ENCODE assay signal across 15 cellular contexts in genomic region chr12:132075026-132075713, GRCh38.
DNase-seq lines count a peak whose midpoint lies in the region; ATAC-seq, FAIRE-seq and TF ChIP-seq lines count a peak whose summit lies in the region.
"Had no signal": no experiment of that assay in that cellular context is flagged by ENCODE, and none has a peak within 500 bp of the region (broad histone marks: within the 10 kb centered on the region; RNA-seq: fewer than 3 reads in every experiment).

No MANE protein-coding gene starts in this region.

- TF ChIP-seq EP300 in HepG2 (IDR thresholded peaks at IDR 0.05; ENCODE audit: low read depth in 2 of 2, low read length in 2 of 2) (no peak), HepG2 (CRISPR knock-in tag; IDR thresholded peaks at IDR 0.05; ENCODE audit: borderline replicate concordance) (no peak), upper lobe of left lung (IDR thresholded peaks at IDR 0.05) (no peak)

- intact Hi-C loops in HepG2 (cut with micrococcal nuclease; ENCODE audit: unreplicated experiment) (no loop called here), right lobe of liver (cut with DNase I) (no loop called here), adrenal gland (cut with DNase I) (no loop called here)

- H3K4me3 ChIP-seq in HepG2 (replicated peaks in 1 of 3; ENCODE audit: insufficient read depth in 1 of 3, low read depth in 2 of 3, low read length in 3 of 3) (no peak overlapping the region), right lobe of liver (no peak overlapping the region), SU-DHL-6 (ENCODE audit: insufficient read depth, low read length, poor library complexity, severe bottlenecking) (no peak overlapping the region), foreskin fibroblast (ENCODE audit: low read depth in 1 of 2, low read length in 2 of 2) (no peak overlapping the region), adrenal gland (no peak overlapping the region), upper lobe of left lung (no peak overlapping the region)
- H3K4me3 ChIP-seq: transverse colon had no signal

- H3K27ac ChIP-seq in HepG2 (ENCODE audit: extremely low read length, insufficient read depth, low read length) (no peak overlapping the region), right lobe of liver (no peak overlapping the region), SU-DHL-6 (ENCODE audit: low read depth, low read length) (no peak overlapping the region), adrenal gland (no peak overlapping the region), upper lobe of left lung (no peak overlapping the region)
- H3K27ac ChIP-seq: transverse colon had no signal

- no peaks in the 10 kb centered on the region for H3K9me2 ChIP-seq in SU-DHL-6 (replicated peaks; ENCODE audit: insufficient read depth, low read length)

- H3K36me3 ChIP-seq in HepG2 (replicated peaks in 1 of 2; ENCODE audit: control insufficient read depth in 1 of 2, insufficient read depth in 2 of 2, low read length in 2 of 2) (peaks cover 16 to 62% of the 10 kb centered on the region in 2 experiments), right lobe of liver (peaks cover 0 to 51% (median 7%) of the 10 kb centered on the region in 4 donors), SU-DHL-6 (ENCODE audit: low read length) (peaks cover 3% of the 10 kb centered on the region; the same call in 1 of the 2 replicates), adrenal gland (replicated peaks in 1 of 2) (peaks cover 0 to 59% of the 10 kb centered on the region in 2 donors), upper lobe of left lung (peaks cover 4 to 74% (median 49%) of the 10 kb centered on the region in 4 donors)

- H3K9me3 ChIP-seq in HepG2 (ENCODE audit: low read length) (no peaks in the 10 kb centered on the region), right lobe of liver (no peaks in the 10 kb centered on the region), SU-DHL-6 (ENCODE audit: insufficient read depth, low read length) (no peaks in the 10 kb centered on the region), adrenal gland (replicated peaks in 1 of 3) (no peaks in the 10 kb centered on the region), upper lobe of left lung (no peaks in the 10 kb centered on the region)
- H3K9me3 ChIP-seq: transverse colon had no signal

- WGBS in HepG2 (ENCODE audit: low lambda C conversion rate) = 85% methylated on average over 6 of the region's 15 CpGs
- WGBS in right lobe of liver (ENCODE audit: insufficient coverage, low coverage, low lambda C conversion rate, missing lambda C conversion rate) = 92% methylated on average over 11 of the region's 15 CpGs
- 82 to 91% (median 89%) methylated on average over 8 to 15 of the region's 15 CpGs for WGBS in adrenal gland, 4 donors
- 93 to 94% methylated on average over 9 to 15 of the region's 15 CpGs for WGBS in upper lobe of left lung, 2 donors

- DNase-seq in HepG2 (ENCODE audit: low spot score) (no peak), right lobe of liver (no peak), foreskin fibroblast (peak in 1 of 2 donors; percentile 19), adrenal gland (no peak), upper lobe of left lung (no peak)
- DNase-seq in activated naive CD4-positive, alpha-beta T cell (lab: John Stamatoyannopoulos, UW) = no peak
- DNase-seq: activated CD4-positive, alpha-beta T cell treated with anti-CD3 and anti-CD28 coated beads for 48 hours; DMS79 treated with DMSO at 0.1 percent for 48 hours; MV-4-11; T-helper 2 cell; transverse colon had no signal

- H3K79me2 ChIP-seq in HepG2 (ENCODE audit: insufficient read depth, low read length) (no peaks in the 10 kb centered on the region), SU-DHL-6 (ENCODE audit: insufficient read depth, low read length) (no peaks in the 10 kb centered on the region)

- H3K27me3 ChIP-seq in HepG2 (ENCODE audit: control insufficient read depth in 1 of 2, insufficient read depth in 2 of 2, low read length in 2 of 2) (no peaks in the 10 kb centered on the region), right lobe of liver (no peaks in the 10 kb centered on the region), SU-DHL-6 (ENCODE audit: low read length) (no peaks in the 10 kb centered on the region), adrenal gland (no peaks in the 10 kb centered on the region), upper lobe of left lung (no peaks in the 10 kb centered on the region)
- H3K27me3 ChIP-seq: transverse colon had no signal

- peak; percentile 14; the same call in 1 of the 2 replicates for TF ChIP-seq CTCF in HepG2 (CRISPR knock-in tag; IDR thresholded peaks at IDR 0.05)
- TF ChIP-seq CTCF in right lobe of liver (IDR thresholded peaks at IDR 0.05) = no peak
- peak; percentile 43 for TF ChIP-seq CTCF in SU-DHL-6 (IDR thresholded peaks at IDR 0.05; ENCODE audit: insufficient read depth, low read length, poor library complexity, severe bottlenecking)
- TF ChIP-seq CTCF in foreskin fibroblast (IDR thresholded peaks at IDR 0.05; ENCODE audit: low read depth, low read length) = peak; percentile 10
- TF ChIP-seq CTCF in adrenal gland (IDR thresholded peaks at IDR 0.05) = no peak
- TF ChIP-seq CTCF in upper lobe of left lung (IDR thresholded peaks at IDR 0.05) = no peak

- no TSS peak for BruUV-seq in HepG2 (replicated peaks; lab: Mats Ljungman, UMichigan)

- H3F3A ChIP-seq in SU-DHL-6 (ENCODE audit: insufficient read depth) = peaks cover 13% of the 10 kb centered on the region

- CTCF ChIA-PET in HepG2 (lab: Yijun Ruan, JAX; ENCODE audit: low intra/inter-chr PET ratio, low total read pairs) = no interaction called here

- TF ChIP-seq POLR2A in HepG2 (IDR thresholded peaks at IDR 0.05; ENCODE audit: insufficient read depth in 1 of 2, low read depth in 2 of 2, low read length in 2 of 2) = no peak
- no peak for TF ChIP-seq POLR2A in right lobe of liver (IDR thresholded peaks at IDR 0.05)
- TF ChIP-seq POLR2A in adrenal gland (IDR thresholded peaks at IDR 0.05) = no peak
- no peak for TF ChIP-seq POLR2A in upper lobe of left lung (IDR thresholded peaks at IDR 0.05)

- no peak for TF ChIP-seq RAD21 in HepG2 (CRISPR knock-in tag; IDR thresholded peaks at IDR 0.05)

- ATAC-seq in HepG2 (no peak), right lobe of liver (no peak), upper lobe of left lung (ENCODE audit: low FRiP score in 2 of 2) (no peak), GM21526 (IDR thresholded peaks at IDR 0.05; ENCODE audit: low FRiP score, unreplicated experiment) (no peak)

- no peaks in the 10 kb centered on the region for H4K20me1 ChIP-seq in HepG2 (ENCODE audit: insufficient read depth, low read length)
- no peaks in the 10 kb centered on the region for H4K20me1 ChIP-seq in SU-DHL-6 (ENCODE audit: low read depth, low read length)

- H3K4me1 ChIP-seq in HepG2 (ENCODE audit: insufficient read depth, low read length) (no peaks in the 10 kb centered on the region), right lobe of liver (no peaks in the 10 kb centered on the region), adrenal gland (replicated peaks in 1 of 2) (peaks cover 0 to 8% of the 10 kb centered on the region in 2 donors), upper lobe of left lung (no peaks in the 10 kb centered on the region)
- H3K4me1 ChIP-seq: transverse colon had no signal

- H3K9ac ChIP-seq in HepG2 (ENCODE audit: insufficient read depth, low read depth, low read length) = no peak overlapping the region
- H3K9ac ChIP-seq in SU-DHL-6 (ENCODE audit: low read length) = no peak overlapping the region

- no peak overlapping the region for H3K4me2 ChIP-seq in HepG2 (ENCODE audit: low read depth, low read length)
- no peak overlapping the region for H3K4me2 ChIP-seq in SU-DHL-6 (ENCODE audit: low read depth, low read length, poor library complexity, severe bottlenecking)

- no peak for FAIRE-seq in HepG2 (lab: Jason Lieb, UNC)
- FAIRE-seq: bronchial epithelial cell, GM19239 had no signal

- no peak overlapping the region for H2AFZ ChIP-seq in HepG2 (ENCODE audit: low read length)
- H2AFZ ChIP-seq in SU-DHL-6 (ENCODE audit: low read depth, low read length, severe bottlenecking) = no peak overlapping the region

- in situ Hi-C loops in HepG2 (cut with HindIII; ENCODE audit: extremely low pct_ligation_motif_present, low pct_unique_long_range_greater_than_20kb) = no loop called here

- POLR2A ChIA-PET in HepG2 (lab: Yijun Ruan, JAX) = no interaction called here

TF ChIP-seq in HepG2, 621 proteins besides CTCF, POLR2A, EP300 and RAD21:
- TF ChIP-seq CCAR2 (optimal IDR thresholded peaks at IDR 0.05; ENCODE audit: low read depth, low read length) (no peak), STAG1 (CRISPR knock-in tag; IDR thresholded peaks at IDR 0.05) (0 out of 2 replicates have a peak, but pooled peaks have one; percentile 13), ZNF816 (CRISPR knock-in tag; IDR thresholded peaks at IDR 0.05; ENCODE audit: borderline replicate concordance) (no peak), ZNF619 (CRISPR knock-in tag; IDR thresholded peaks at IDR 0.05) (no peak), ARID2 (CRISPR knock-in tag; IDR thresholded peaks at IDR 0.05; ENCODE audit: borderline replicate concordance) (no peak), NR3C1 (CRISPR knock-in tag; IDR thresholded peaks at IDR 0.05) (no peak), SRSF1 (optimal IDR thresholded peaks at IDR 0.05; ENCODE audit: low read depth, low read length) (no peak)

Comparison
In these comparisons a context has a peak if more than half of its experiments do, and no peak if none do; other contexts are left out.
1. CTCF ChIP-seq: peak in HepG2 (single experiment), SU-DHL-6 (single experiment) and foreskin fibroblast (single experiment); none in right lobe of liver (0 of 4), adrenal gland (0 of 6) and upper lobe of left lung (0 of 6).